In the genomic region with DNA sequence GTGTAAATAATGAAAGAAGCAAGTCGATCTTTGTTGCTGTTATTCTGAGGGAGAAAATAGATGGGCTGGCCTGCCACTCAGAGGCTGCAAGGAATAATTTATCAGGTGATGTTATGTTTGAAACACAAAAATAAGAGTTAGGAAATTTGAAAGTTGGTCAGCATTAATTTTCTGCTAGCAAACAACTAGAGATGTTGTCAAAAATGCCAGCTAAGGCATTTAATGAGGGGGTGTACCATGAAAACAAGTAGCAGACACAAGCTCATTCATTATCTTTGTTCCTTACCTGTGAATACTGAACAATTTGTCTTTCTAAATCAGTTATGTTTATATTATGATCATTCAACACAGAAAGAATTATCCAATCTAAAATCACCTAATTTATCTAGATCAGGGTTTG, we compare ENCODE assay signal across 15 cellular contexts.
DNase-seq lines count a peak whose midpoint lies in the region; ATAC-seq and TF ChIP-seq lines count a peak whose summit lies in the region.
"Had no signal": no experiment of that assay in that cellular context is flagged by ENCODE, and none has a peak within 500 bp of the region (broad histone marks: within the 10 kb centered on the region; RNA-seq: fewer than 3 reads in every experiment).

No MANE protein-coding gene starts in this region.

- H4K20me1 ChIP-seq in IMR-90 (ENCODE audit: insufficient read depth, low read length): no peaks in the 10 kb centered on the region

- no peak for TF ChIP-seq RAD21 in IMR-90 (IDR thresholded peaks at IDR 0.05; ENCODE audit: low read length)

- H3K4me3 Mint-ChIP-seq in chondrocyte (ENCODE audit: unreplicated experiment) (no peak overlapping the region), type B pancreatic cell (peak overlapping the region; percentile 1)
- H3K4me3 Mint-ChIP-seq: CD8-positive, alpha-beta memory T cell had no signal

- no peaks in the 10 kb centered on the region for H3K9me3 ChIP-seq in IMR-90 (ENCODE audit: control insufficient read depth, insufficient read depth, low read length)
- H3K9me3 ChIP-seq: A549, Caco-2, HAP-1 had no signal

- peak overlapping the region; percentile 35; the same call in 1 of the 3 replicates for H2BK15ac ChIP-seq in IMR-90 (ENCODE audit: low read depth, low read length)

- TF ChIP-seq CTCF in IMR-90 (conservative IDR thresholded peaks at IDR 0.05; ENCODE audit: low read depth, low read length): no peak
- peak; percentile 46 for TF ChIP-seq CTCF in chondrocyte (IDR thresholded peaks at IDR 0.05)
- TF ChIP-seq CTCF in foreskin keratinocyte (conservative IDR thresholded peaks at IDR 0.05): peak; percentile 1
- TF ChIP-seq CTCF in type B pancreatic cell (conservative IDR thresholded peaks at IDR 0.05): no peak

- TF ChIP-seq POLR2A in IMR-90 (IDR thresholded peaks at IDR 0.05; ENCODE audit: low read depth, low read length): no peak

- WGBS in IMR-90 (ENCODE audit: extremely low coverage in 2 of 2, insufficient read length in 1 of 2), 2 experiments: no CpG with 5 or more reads among the region's 1 CpG

- H3K14ac ChIP-seq in IMR-90 (replicated peaks; ENCODE audit: low read depth, low read length): no peak overlapping the region

- no peak overlapping the region for H3K27ac ChIP-seq in IMR-90 (ENCODE audit: insufficient read depth, low read length)
- H3K27ac ChIP-seq in foreskin keratinocyte: no peak overlapping the region
- H3K27ac ChIP-seq: A549, HL-60 had no signal

- peak overlapping the region; percentile 54; the same call in 1 of the 2 replicates for H2BK20ac ChIP-seq in IMR-90 (ENCODE audit: low read depth, low read length)

- peaks cover 39% of the 10 kb centered on the region for H3K4me1 Mint-ChIP-seq in chondrocyte (ENCODE audit: low read depth)
- H3K4me1 Mint-ChIP-seq in type B pancreatic cell (ENCODE audit: unreplicated experiment): no peaks in the 10 kb centered on the region
- H3K4me1 Mint-ChIP-seq: CD8-positive, alpha-beta memory T cell had no signal

- H3K27ac Mint-ChIP-seq in chondrocyte (ENCODE audit: unreplicated experiment): peak overlapping the region; percentile 2
- H3K27ac Mint-ChIP-seq in type B pancreatic cell: peak overlapping the region; percentile 70
- H3K27ac Mint-ChIP-seq: CD8-positive, alpha-beta memory T cell had no signal

- no peak for ATAC-seq in IMR-90 (ENCODE audit: low read depth)
- no peak for ATAC-seq in foreskin keratinocyte
- ATAC-seq in HG03108 (IDR thresholded peaks at IDR 0.05; ENCODE audit: unreplicated experiment): no peak
- ATAC-seq in GM19023 (IDR thresholded peaks at IDR 0.05; ENCODE audit: unreplicated experiment): no peak
- ATAC-seq: A549 had no signal

- CTCF ChIA-PET in IMR-90 (lab: Yijun Ruan, JAX): interaction anchor here (0.6 to 1.0 kb wide), 3 partner anchors 15 to 828 kb away, joined by 3 to 6 read pairs (median 3); no protein-coding TSS in a partner anchor

- peaks cover 6% of the 10 kb centered on the region for H3K9me3 Mint-ChIP-seq in chondrocyte (ENCODE audit: low read depth)
- H3K9me3 Mint-ChIP-seq in type B pancreatic cell: peaks cover 19% of the 10 kb centered on the region

- H3K4me3 ChIP-seq in IMR-90 (ENCODE audit: insufficient read depth, low read depth, low read length): no peak overlapping the region
- H3K4me3 ChIP-seq: A549, HAP-1 had no signal

- H3K27me3 Mint-ChIP-seq in chondrocyte (ENCODE audit: low read depth) (no peaks in the 10 kb centered on the region), type B pancreatic cell (peaks cover 13% of the 10 kb centered on the region)
- H3K27me3 Mint-ChIP-seq: CD8-positive, alpha-beta memory T cell had no signal

- no peak overlapping the region for H2AK5ac ChIP-seq in IMR-90 (ENCODE audit: low read depth, low read length)

- H3K4me1 ChIP-seq in IMR-90 (ENCODE audit: control insufficient read depth, insufficient read depth, low read length) (peaks cover 11% of the 10 kb centered on the region), foreskin keratinocyte (no peaks in the 10 kb centered on the region)
- H3K4me1 ChIP-seq: A549, Caco-2, HAP-1 had no signal

- H3K56ac ChIP-seq in IMR-90 (ENCODE audit: extremely low read depth, insufficient read depth, low read length): no peak overlapping the region

- peak overlapping the region; percentile 7 for H3K4me2 ChIP-seq in IMR-90 (ENCODE audit: low read depth, low read length)
- H3K4me2 ChIP-seq: A549 had no signal

- BruUV-seq in IMR-90 (replicated peaks; lab: Mats Ljungman, UMichigan): no TSS peak

- H3K23ac ChIP-seq in IMR-90 (ENCODE audit: low read depth, low read length): no peak overlapping the region

- peak overlapping the region; percentile 83 for H2BK120ac ChIP-seq in IMR-90 (ENCODE audit: low read depth, low read length)

- H3K9me1 ChIP-seq in IMR-90 (ENCODE audit: insufficient read depth, low read length): peaks cover 7% of the 10 kb centered on the region; the same call in 1 of the 2 replicates

- H3K27me3 ChIP-seq in IMR-90 (ENCODE audit: control insufficient read depth, insufficient read depth, low read length) (no peaks in the 10 kb centered on the region), foreskin keratinocyte (no peaks in the 10 kb centered on the region)

- H2AK9ac ChIP-seq in IMR-90 (replicated peaks; ENCODE audit: low read depth, low read length, poor library complexity): no peak overlapping the region

- peak overlapping the region; percentile 30; the same call in 1 of the 2 replicates for H3K18ac ChIP-seq in IMR-90 (ENCODE audit: low read depth, low read length)

- POLR2A ChIA-PET in IMR-90 (lab: Charles Lee; ENCODE audit: unreplicated experiment): no interaction called here

- H3K36me3 Mint-ChIP-seq in chondrocyte (ENCODE audit: low read depth) (no peaks in the 10 kb centered on the region), type B pancreatic cell (no peaks in the 10 kb centered on the region)
- H3K36me3 Mint-ChIP-seq: CD8-positive, alpha-beta memory T cell had no signal

- H3K36me3 ChIP-seq in IMR-90 (ENCODE audit: control insufficient read depth, insufficient read depth, low read length): no peaks in the 10 kb centered on the region
- H3K36me3 ChIP-seq: HAP-1 had no signal

- no peaks in the 10 kb centered on the region for H3K79me1 ChIP-seq in IMR-90 (ENCODE audit: low read depth in 1 of 2, low read length in 2 of 2)

- no peak for DNase-seq in IMR-90
- DNase-seq in chondrocyte (ENCODE audit: low spot score): no peak
- DNase-seq in foreskin keratinocyte: no peak
- no peak for DNase-seq in type B pancreatic cell (ENCODE audit: extremely low spot score, unreplicated experiment)
- no peak for DNase-seq in activated gamma-delta T cell treated with Interleukin-2 at 50 U/mL for 16 hours
- DNase-seq: Caco-2; CD8-positive, alpha-beta memory T cell; GF-D8; GOT3; KBM-7 had no signal

- no peak overlapping the region for H2AFZ ChIP-seq in IMR-90 (replicated peaks; ENCODE audit: low read length, poor library complexity)

- peak overlapping the region in 1 of 2 experiments; percentile 43; a peak in 2 of 4 replicates for H4K8ac ChIP-seq in IMR-90 (ENCODE audit: low read depth in 2 of 2, low read length in 2 of 2)

- no peak overlapping the region for H3K4ac ChIP-seq in IMR-90 (ENCODE audit: low read depth, low read length)

- no peak overlapping the region for H4K5ac ChIP-seq in IMR-90 (ENCODE audit: low read depth, low read length)

- in situ Hi-C loops in IMR-90 (cut with MboI; ENCODE audit: low sequenced_read_pairs): no loop called here

- intact Hi-C loops in IMR-90 (cut with micrococcal nuclease): loop anchor here (10.0 kb wide), 1 partner anchor 258 kb away; no protein-coding TSS in a partner anchor

- H3K9ac ChIP-seq in IMR-90 (ENCODE audit: low read depth, low read length): no peak overlapping the region

- dilution Hi-C loops in IMR-90 (cut with HindIII; ENCODE audit: low sequenced_read_pairs, unreplicated experiment): no loop called here

- H2BK5ac ChIP-seq in IMR-90 (ENCODE audit: low read depth, low read length, poor library complexity, severe bottlenecking): no peak overlapping the region

- no peak overlapping the region; the same call in 1 of the 2 replicates for H4K91ac ChIP-seq in IMR-90 (ENCODE audit: insufficient read depth, low read depth, low read length)

TF ChIP-seq in IMR-90, 13 proteins besides CTCF, POLR2A, EP300 and RAD21:
- TF ChIP-seq MAFK (IDR thresholded peaks at IDR 0.05; ENCODE audit: low read depth, low read length): peak; percentile 78
- TF ChIP-seq CHD1 (IDR thresholded peaks at IDR 0.05; ENCODE audit: low read depth, low read length): no peak
- TF ChIP-seq FOS (IDR thresholded peaks at IDR 0.05; ENCODE audit: low read depth, low read length): no peak

Comparison
In these comparisons a context has a peak if more than half of its experiments do, and no peak if none do; other contexts are left out.
1. CTCF ChIP-seq: peak in chondrocyte (single experiment) and foreskin keratinocyte (single experiment); none in IMR-90 (single experiment) and type B pancreatic cell (single experiment).